ENCODE assay signal across 23 cellular contexts in genomic region chr22:37771081-37771480, GRCh38. TPM values are rescaled to one million over a fixed set of nuclear protein-coding genes. Genes with fewer than 3 reads are reported as not detected.
DNase-seq lines count a peak whose midpoint lies in the region; ATAC-seq and TF ChIP-seq lines count a peak whose summit lies in the region.
"Had no signal": no experiment of that assay in that cellular context is flagged by ENCODE, and none has a peak within 500 bp of the region (broad histone marks: within the 10 kb centered on the region; RNA-seq: fewer than 3 reads in every experiment).

No MANE protein-coding gene starts in this region.

- H3K4me3 ChIP-seq in OCI-LY1 (ENCODE audit: low read depth, low read length, poor library complexity, severe bottlenecking), result no peak overlapping the region
- no peak overlapping the region for H3K4me3 ChIP-seq in tibial nerve
- H3K4me3 ChIP-seq: A549; BLaER1 treated with 17β-estradiol and CSF1 and Interleukin-3, amounts not matched to agents 10 nM and 100 nM; GM12878; HAP-1 had no signal

- 59 to 62% methylated on average over 4 of the region's 4 CpGs for WGBS in tibial nerve, 2 donors

- no peak for TF ChIP-seq EP300 in tibial nerve (IDR thresholded peaks at IDR 0.05)

- H3K4me1 ChIP-seq in OCI-LY1 (ENCODE audit: insufficient read depth, low read length, severe bottlenecking) (peaks cover 18% of the 10 kb centered on the region), tibial nerve (no peaks in the 10 kb centered on the region)
- H3K4me1 ChIP-seq: A549, BE2C, HAP-1 had no signal

- DNase-seq in ELF-1 (ENCODE audit: low read depth, low spot score) (peak; percentile 67), endothelial cell (ENCODE audit: low spot score) (no peak), type B pancreatic cell (ENCODE audit: extremely low spot score, unreplicated experiment) (no peak), DMS79 treated with DMSO at 0.1 percent for 48 hours (lab: John Stamatoyannopoulos, UW) (no peak), tibial nerve (ENCODE audit: low spot score in 2 of 2) (no peak)
- DNase-seq: 8988T; ACHN; AML-193; BE2C; CD4-positive, alpha-beta T cell; CD8-positive, alpha-beta memory T cell; DMS 273 treated with DMSO at 0.1 percent for 48 hours; DND-41; GDM1; GOT3; HFFc6 had no signal

- H3K79me2 ChIP-seq in OCI-LY1 (ENCODE audit: insufficient read depth, low read length), result no peaks in the 10 kb centered on the region

- no peak for TF ChIP-seq CTCF in OCI-LY1 (IDR thresholded peaks at IDR 0.05; ENCODE audit: low read length)
- TF ChIP-seq CTCF in endothelial cell (IDR thresholded peaks at IDR 0.05; ENCODE audit: unreplicated experiment), result no peak
- no peak for TF ChIP-seq CTCF in type B pancreatic cell (conservative IDR thresholded peaks at IDR 0.05)
- TF ChIP-seq CTCF in tibial nerve (IDR thresholded peaks at IDR 0.05), result no peak

- H3K36me3 Mint-ChIP-seq in endothelial cell (ENCODE audit: low read depth, unreplicated experiment) (peaks cover 28% of the 10 kb centered on the region), type B pancreatic cell (no peaks in the 10 kb centered on the region)

- H3K9ac ChIP-seq in OCI-LY1 (ENCODE audit: low read length), result no peak overlapping the region
- H3K9ac ChIP-seq: BLaER1 treated with 17β-estradiol and CSF1 and Interleukin-3, amounts not matched to agents 10 nM and 100 nM had no signal

- no peak overlapping the region for H2AFZ ChIP-seq in OCI-LY1 (ENCODE audit: low read length)

- H3K4me1 Mint-ChIP-seq in endothelial cell (ENCODE audit: unreplicated experiment) (peaks cover under 1% of the 10 kb centered on the region), type B pancreatic cell (ENCODE audit: unreplicated experiment) (peaks cover 1% of the 10 kb centered on the region)
- H3K4me1 Mint-ChIP-seq: CD14-positive monocyte; CD8-positive, alpha-beta memory T cell had no signal

- peaks cover 15% of the 10 kb centered on the region for H3K27me3 Mint-ChIP-seq in endothelial cell (ENCODE audit: unreplicated experiment)
- no peaks in the 10 kb centered on the region for H3K27me3 Mint-ChIP-seq in type B pancreatic cell
- H3K27me3 Mint-ChIP-seq: CD4-positive, alpha-beta T cell; CD8-positive, alpha-beta memory T cell had no signal

- H3K27ac ChIP-seq in OCI-LY1 (ENCODE audit: low read depth, low read length, poor library complexity, severe bottlenecking) (peak overlapping the region; percentile 72), tibial nerve (no peak overlapping the region)
- H3K27ac ChIP-seq: A549; BLaER1 treated with 17β-estradiol and CSF1 and Interleukin-3, amounts not matched to agents 10 nM and 100 nM had no signal

- H3K36me3 ChIP-seq in OCI-LY1 (ENCODE audit: insufficient read depth, low read length), result peaks cover 8% of the 10 kb centered on the region
- peaks cover 0 to 99% (median 17%) of the 10 kb centered on the region in 3 donors for H3K36me3 ChIP-seq in tibial nerve
- H3K36me3 ChIP-seq: BE2C had no signal

- H3F3A ChIP-seq in OCI-LY1 (ENCODE audit: insufficient read depth, low read length), result peaks cover under 1% of the 10 kb centered on the region; the same call in 1 of the 2 replicates

- H3K27ac Mint-ChIP-seq in endothelial cell (ENCODE audit: unreplicated experiment), result no peak overlapping the region
- H3K27ac Mint-ChIP-seq in type B pancreatic cell, result peak overlapping the region; percentile 70
- H3K27ac Mint-ChIP-seq: CD4-positive, alpha-beta T cell; HFFc6 had no signal

- no peak for ATAC-seq in GM21529 (IDR thresholded peaks at IDR 0.05; ENCODE audit: unreplicated experiment)
- ATAC-seq: A549, GM12878 had no signal

- H3K9me3 Mint-ChIP-seq in endothelial cell (ENCODE audit: unreplicated experiment) (no peaks in the 10 kb centered on the region), type B pancreatic cell (no peaks in the 10 kb centered on the region)
- H3K9me3 Mint-ChIP-seq: CD14-positive monocyte; CD4-positive, alpha-beta T cell; CD8-positive, alpha-beta memory T cell; HFFc6 had no signal

- no peaks in the 10 kb centered on the region for H3K9me2 ChIP-seq in OCI-LY1 (ENCODE audit: low read depth, low read length)

- H3K4me2 ChIP-seq in OCI-LY1 (ENCODE audit: low read length), result no peak overlapping the region
- H3K4me2 ChIP-seq: A549; BLaER1 treated with 17β-estradiol and CSF1 and Interleukin-3, amounts not matched to agents 10 nM and 100 nM had no signal

- no peaks in the 10 kb centered on the region for H3K9me3 ChIP-seq in OCI-LY1 (ENCODE audit: low read length)
- H3K9me3 ChIP-seq in tibial nerve, result no peaks in the 10 kb centered on the region
- H3K9me3 ChIP-seq: A549; BE2C; BLaER1 treated with 17β-estradiol and CSF1 and Interleukin-3, amounts not matched to agents 10 nM and 100 nM; HAP-1 had no signal

- H3K27me3 ChIP-seq in OCI-LY1 (ENCODE audit: insufficient read depth, low read length) (no peaks in the 10 kb centered on the region), tibial nerve (no peaks in the 10 kb centered on the region)
- H3K27me3 ChIP-seq: BE2C; BLaER1 treated with 17β-estradiol and CSF1 and Interleukin-3, amounts not matched to agents 10 nM and 100 nM had no signal

- H4K20me1 ChIP-seq in OCI-LY1 (ENCODE audit: insufficient read depth, low read length), result no peaks in the 10 kb centered on the region

- H3K4me3 Mint-ChIP-seq in endothelial cell (ENCODE audit: unreplicated experiment) (peak overlapping the region; percentile 31), type B pancreatic cell (no peak overlapping the region)
- H3K4me3 Mint-ChIP-seq: CD14-positive monocyte; CD4-positive, alpha-beta T cell; CD8-positive, alpha-beta memory T cell; HFFc6 had no signal

- no peak for TF ChIP-seq POLR2A in tibial nerve (IDR thresholded peaks at IDR 0.05)

RNA-seq across cellular contexts. Expression of gene GCAT, which starts 36.7 kb away (rescaled TPM):
- total RNA-seq in endothelial cell (ENCODE audit: unreplicated experiment) (4.1 TPM), type B pancreatic cell (ENCODE audit: low replicate concordance) (22.3 and 27.4 TPM in 2 replicates), tibial nerve (10 to 100 TPM; 10.3 to 39.8 (median 21.5) TPM)

RNA-seq across cellular contexts. Expression of gene GALR3, which starts 52.1 kb away (rescaled TPM):
- total RNA-seq in endothelial cell (ENCODE audit: unreplicated experiment) (not detected), type B pancreatic cell (ENCODE audit: low replicate concordance) (0.34 TPM in 1 of 2 replicates, not detected in the other), tibial nerve (not detected)
- total RNA-seq: CD4-positive, alpha-beta T cell; CD8-positive, alpha-beta memory T cell; GM12878; HFFc6 had no signal
